Comparison of ENCODE assay signal across 8 cellular contexts in the genomic region with DNA sequence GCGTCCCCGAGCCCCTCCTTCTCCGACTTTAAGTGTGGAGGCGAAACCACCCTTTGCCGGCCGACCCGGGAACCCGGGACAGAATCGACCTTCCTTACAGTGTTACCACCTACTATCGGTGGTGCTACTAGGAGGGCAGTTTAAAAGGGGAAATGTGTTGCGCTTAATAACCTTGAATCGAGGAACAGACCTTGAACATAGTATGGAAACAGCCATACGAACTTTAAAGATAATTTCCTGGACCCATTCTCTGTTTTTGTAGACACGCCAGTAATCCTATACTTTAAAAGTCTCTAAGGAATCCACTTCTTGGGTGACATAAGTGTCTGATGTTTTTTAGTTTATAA. TPM values are rescaled to one million over a fixed set of nuclear protein-coding genes. Genes with fewer than 3 reads are reported as not detected.
A peak's percentile ranks its signal among the peaks of the same experiment; 100 is the strongest.
DNase-seq lines count a peak whose midpoint lies in the region; ATAC-seq and TF ChIP-seq lines count a peak whose summit lies in the region.

No MANE protein-coding gene starts in this region.

- H3K36me3 ChIP-seq in ACC112 (ENCODE audit: insufficient read depth, low read length) (peaks cover 14% of the 10 kb centered on the region), muscle layer of colon (ENCODE audit: insufficient read depth, low read length) (peaks cover 6% of the 10 kb centered on the region)

- peak overlapping the region; percentile 93 for H3K27ac ChIP-seq in ACC112 (ENCODE audit: low read depth, low read length)
- H3K27ac ChIP-seq in muscle layer of colon (ENCODE audit: low read depth, low read length) = peak overlapping the region; percentile 96

- H3K79me2 ChIP-seq in ACC112 (ENCODE audit: control insufficient read depth, insufficient read depth, low read length, unreplicated experiment) = peaks cover 59% of the 10 kb centered on the region

- no peak for ATAC-seq in GM18907 (IDR thresholded peaks at IDR 0.05; ENCODE audit: unreplicated experiment)

- H3K9me3 ChIP-seq in muscle layer of colon (ENCODE audit: low read length) = no peaks in the 10 kb centered on the region

- peak overlapping the region; percentile 58 for H3K9ac ChIP-seq in muscle layer of colon (ENCODE audit: low read length)

- H3K4me3 ChIP-seq in ACC112 (ENCODE audit: low read depth, low read length) (peak overlapping the region; percentile 99), choroid plexus epithelial cell (ENCODE audit: low read depth, low read length) (peak overlapping the region; percentile 95), muscle layer of colon (ENCODE audit: low read depth in 1 of 2, low read length in 2 of 2) (peak overlapping the region; percentile 72 to 99)
- H3K4me3 ChIP-seq in Jurkat, Clone E6-1 (ENCODE audit: low read length) = peak overlapping the region; percentile 89

- H2AFZ ChIP-seq in ACC112 (ENCODE audit: low read length, unreplicated experiment) = peak overlapping the region; percentile 70

- H3K4me1 ChIP-seq in ACC112 (ENCODE audit: control insufficient read depth, insufficient read depth, low read length, unreplicated experiment) (peaks cover 35% of the 10 kb centered on the region), muscle layer of colon (ENCODE audit: insufficient read depth, low read length) (peaks cover 15% of the 10 kb centered on the region)

- DNase-seq in Jurkat, Clone E6-1 (ENCODE audit: low read depth, low spot score) = no peak
- DNase-seq in choroid plexus epithelial cell (ENCODE audit: low read depth) (no peak), NCI-H345 (lab: John Stamatoyannopoulos, UW) (no peak), activated gamma-delta T cell (lab: John Stamatoyannopoulos, UW) (no peak), T1000 (lab: John Stamatoyannopoulos, UW) (no peak)

- TF ChIP-seq CTCF in choroid plexus epithelial cell (conservative IDR thresholded peaks at IDR 0.05; ENCODE audit: low read depth, low read length) = no peak

- H3K27me3 ChIP-seq in ACC112 (ENCODE audit: insufficient read depth, low read length) = no peaks in the 10 kb centered on the region
- no peaks in the 10 kb centered on the region for H3K27me3 ChIP-seq in muscle layer of colon (ENCODE audit: control insufficient read depth in 1 of 2, insufficient read depth in 2 of 2, low read length in 2 of 2)

RNA-seq across cellular contexts. Expression of gene ING2, which starts 1.5 kb away (rescaled TPM):
- polyA plus RNA-seq in Jurkat, Clone E6-1 (2012; ENCODE audit: insufficient read depth, insufficient read length) = 25.3 TPM
